28 cellular contexts compared by ENCODE assay signal in the genomic region with DNA sequence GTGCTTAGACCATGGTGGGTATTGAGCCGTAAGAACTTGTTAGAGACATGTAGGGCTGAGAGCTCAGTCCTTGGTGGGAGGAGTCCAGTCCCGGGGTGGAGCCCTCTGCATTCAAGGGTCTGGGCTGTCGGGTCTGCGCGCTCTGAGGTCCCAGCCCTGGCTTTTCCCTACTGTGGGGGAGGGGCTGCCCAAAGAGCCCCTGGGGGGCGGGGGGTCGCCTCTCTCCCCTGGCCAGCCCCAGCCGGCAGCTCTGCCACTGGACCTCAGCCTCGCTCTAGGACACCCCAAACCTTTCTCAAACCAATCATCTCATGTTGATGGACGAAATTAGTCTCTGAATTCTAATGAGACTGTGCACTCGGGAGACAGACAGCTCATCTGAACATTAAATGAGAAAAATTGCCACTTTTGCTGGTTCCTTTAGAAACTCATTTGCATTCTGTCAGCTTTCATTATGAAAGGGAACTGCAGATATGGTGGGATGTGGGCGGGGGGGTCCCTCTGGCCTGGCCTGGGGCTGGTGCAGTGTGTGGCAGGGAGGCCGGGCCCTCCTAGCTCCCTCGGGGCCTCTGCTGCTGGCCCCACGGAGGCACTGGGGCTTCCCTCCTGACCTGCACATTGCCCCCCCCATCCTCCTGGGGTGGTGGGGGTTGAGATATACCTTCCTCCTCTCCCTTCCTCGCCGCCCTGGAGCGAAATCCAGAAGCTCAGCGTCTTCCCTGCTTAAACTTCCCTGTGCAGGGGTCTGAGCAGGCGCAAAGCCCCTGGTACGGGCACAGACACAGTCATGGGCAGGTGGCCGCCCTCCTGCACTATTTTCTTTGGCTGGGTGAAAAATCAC.
"Had no signal": no experiment of that assay in that cellular context is flagged by ENCODE, and none has a peak within 500 bp of the region (broad histone marks: within the 10 kb centered on the region; RNA-seq: fewer than 3 reads in every experiment).

No MANE protein-coding gene starts in this region.

- ATAC-seq: activated T-cell treated with anti-CD3 and anti-CD28 coated beads, Interleukin-2, amount 50 U/mL, for 4 hours; activated T-helper 17 cell treated with anti-CD3 and anti-CD28 coated beads, Interleukin-2, amount 50 U/mL, for 72 hours; effector memory CD8-positive, alpha-beta T cell; gastrocnemius medialis; left colon; naive thymus-derived CD8-positive, alpha-beta T cell; stimulated activated effector memory CD8-positive, alpha-beta T cell treated with anti-CD3 and anti-CD28 coated beads, Interleukin-12 subunit alpha, Interleukin-12 subunit beta, amount 100 ng/mL, for 72 hours had no signal

- H2AFZ ChIP-seq: neural progenitor cell had no signal

- H3K36me3 Mint-ChIP-seq: activated naive CD8-positive, alpha-beta T cell treated with anti-CD3 and anti-CD28 coated beads for 36 hours; brain; memory B cell; naive thymus-derived CD8-positive, alpha-beta T cell; neural progenitor cell; stimulated activated effector memory CD8-positive, alpha-beta T cell treated with anti-CD3 and anti-CD28 coated beads, Interleukin-12 subunit alpha, Interleukin-12 subunit beta, amount 100 ng/mL, for 72 hours had no signal

- H3K4me1 Mint-ChIP-seq: activated naive CD8-positive, alpha-beta T cell treated with anti-CD3 and anti-CD28 coated beads for 36 hours; activated T-helper 17 cell treated with anti-CD3 and anti-CD28 coated beads, Interleukin-2, amount 50 U/mL, for 72 hours; memory B cell had no signal

- H3K4me3 Mint-ChIP-seq: activated naive CD8-positive, alpha-beta T cell treated with anti-CD3 and anti-CD28 coated beads for 36 hours; activated T-cell treated with anti-CD3 and anti-CD28 coated beads, Interleukin-2, amount 50 U/mL, for 4 hours; activated T-helper 17 cell treated with anti-CD3 and anti-CD28 coated beads, Interleukin-2, amount 50 U/mL, for 72 hours; brain; effector memory CD8-positive, alpha-beta T cell; memory B cell; naive thymus-derived CD8-positive, alpha-beta T cell; neural progenitor cell; stimulated activated effector memory CD8-positive, alpha-beta T cell treated with anti-CD3 and anti-CD28 coated beads, Interleukin-12 subunit alpha, Interleukin-12 subunit beta, amount 100 ng/mL, for 72 hours had no signal

- H3K9ac ChIP-seq: neural progenitor cell had no signal

- H3K4me3 ChIP-seq: adrenal gland, ascending aorta, cardiac muscle cell, gastrocnemius medialis, neural progenitor cell, right lobe of liver, skin epidermis, stomach, thyroid gland, upper lobe of left lung had no signal

- H3K9me3 Mint-ChIP-seq: activated naive CD8-positive, alpha-beta T cell treated with anti-CD3 and anti-CD28 coated beads for 36 hours; activated T-cell treated with anti-CD3 and anti-CD28 coated beads, Interleukin-2, amount 50 U/mL, for 4 hours; activated T-helper 17 cell treated with anti-CD3 and anti-CD28 coated beads, Interleukin-2, amount 50 U/mL, for 72 hours; brain; effector memory CD8-positive, alpha-beta T cell; naive thymus-derived CD8-positive, alpha-beta T cell; neural progenitor cell; stimulated activated effector memory CD8-positive, alpha-beta T cell treated with anti-CD3 and anti-CD28 coated beads, Interleukin-12 subunit alpha, Interleukin-12 subunit beta, amount 100 ng/mL, for 72 hours had no signal

- H3K9me3 ChIP-seq: adrenal gland, ascending aorta, gastrocnemius medialis, right lobe of liver, thyroid gland, upper lobe of left lung had no signal

- H3K36me3 ChIP-seq: adrenal gland, ascending aorta, cardiac muscle cell, gastrocnemius medialis, neural progenitor cell, right lobe of liver, stomach, thyroid gland, upper lobe of left lung had no signal

- H3K27ac Mint-ChIP-seq: activated naive CD8-positive, alpha-beta T cell treated with anti-CD3 and anti-CD28 coated beads for 36 hours; activated T-helper 17 cell treated with anti-CD3 and anti-CD28 coated beads, Interleukin-2, amount 50 U/mL, for 72 hours; effector memory CD8-positive, alpha-beta T cell; memory B cell; naive thymus-derived CD8-positive, alpha-beta T cell; stimulated activated effector memory CD8-positive, alpha-beta T cell treated with anti-CD3 and anti-CD28 coated beads, Interleukin-12 subunit alpha, Interleukin-12 subunit beta, amount 100 ng/mL, for 72 hours had no signal

- H3K4me1 ChIP-seq: adrenal gland, ascending aorta, gastrocnemius medialis, neural progenitor cell, right lobe of liver, stomach, thyroid gland, upper lobe of left lung had no signal

- DNase-seq: activated CD4-positive, alpha-beta T cell treated with anti-CD3 and anti-CD28 coated beads for 4 hours; activated CD4-positive, alpha-beta T cell treated with anti-CD3 and anti-CD28 coated beads, Interleukin-2, amount 50 U/mL, for 48 hours; activated CD8-positive, alpha-beta memory T cell treated with anti-CD3 and anti-CD28 coated beads for 24 hours; activated naive CD4-positive, alpha-beta T cell; activated naive CD8-positive, alpha-beta T cell treated with anti-CD3 and anti-CD28 coated beads for 36 hours; activated T-cell treated with anti-CD3 and anti-CD28 coated beads, Interleukin-2, amount 50 U/mL, for 4 hours; adrenal gland; cortex of kidney; effector memory CD8-positive, alpha-beta T cell; erythroblast; gastrocnemius medialis; glutamatergic neuron; left colon; naive thymus-derived CD8-positive, alpha-beta T cell; stimulated activated CD4-positive, alpha-beta T cell treated with anti-CD3 and anti-CD28 coated beads, Interleukin-4, amount 100 ng/mL, for 24 hours; stomach; thyroid gland; upper lobe of left lung had no signal

- H3K27ac ChIP-seq: adrenal gland, ascending aorta, cardiac muscle cell, gastrocnemius medialis, neural progenitor cell, right lobe of liver, skin epidermis, stomach, thyroid gland, upper lobe of left lung, VCaP had no signal

- H3K4me2 ChIP-seq: neural progenitor cell had no signal

- H3K27me3 ChIP-seq: ascending aorta, cardiac muscle cell, gastrocnemius medialis, neural progenitor cell, right lobe of liver, thyroid gland, upper lobe of left lung had no signal
